18 cellular contexts compared by ENCODE assay signal in genomic region chr7:51223505-51223904, GRCh38.
"Had no signal": no experiment of that assay in that cellular context is flagged by ENCODE, and none has a peak within 500 bp of the region (broad histone marks: within the 10 kb centered on the region; RNA-seq: fewer than 3 reads in every experiment).

No MANE protein-coding gene starts in this region.

- H3K4me1 ChIP-seq: foreskin keratinocyte, heart left ventricle, tibial artery, uterus had no signal

- DNase-seq: erythroblast; foreskin keratinocyte; heart left ventricle; hippocampal formation; kidney glomerular epithelial cell; midbrain; naive B cell; occipital lobe; psoas muscle; retina; stimulated activated CD4-positive, alpha-beta T cell treated with anti-CD3 and anti-CD28 coated beads, Interleukin-12 subunit alpha, Interleukin-12 subunit beta, amount 100 ng/mL, for 4 hours; stimulated activated naive CD4-positive, alpha-beta T cell; tibial artery; upper lobe of left lung; uterus had no signal

- H3K4me1 Mint-ChIP-seq: memory B cell, naive B cell had no signal

- H3K9me3 ChIP-seq: heart left ventricle, psoas muscle, tibial artery, upper lobe of left lung, uterus had no signal

- H3K27me3 ChIP-seq: foreskin keratinocyte, heart left ventricle, tibial artery, upper lobe of left lung, uterus had no signal

- H3K36me3 ChIP-seq: heart left ventricle, tibial artery, upper lobe of left lung, uterus had no signal

- ATAC-seq: foreskin keratinocyte, psoas muscle had no signal

- H3K4me3 Mint-ChIP-seq: dendritic cell treated with granulocyte-macrophage colony-stimulating factor and Interleukin-4, amounts not matched to agents 40 ng/mL and 50 ng/mL, for 4 days; memory B cell; naive B cell; nephron had no signal

- H3K27me3 Mint-ChIP-seq: dendritic cell treated with granulocyte-macrophage colony-stimulating factor and Interleukin-4, amounts not matched to agents 40 ng/mL and 50 ng/mL, for 4 days; memory B cell had no signal

- H3K36me3 Mint-ChIP-seq: memory B cell, naive B cell had no signal

- H3K4me3 ChIP-seq: heart left ventricle, psoas muscle, tibial artery, upper lobe of left lung, uterus had no signal

- H3K27ac Mint-ChIP-seq: dendritic cell treated with granulocyte-macrophage colony-stimulating factor and Interleukin-4, amounts not matched to agents 40 ng/mL and 50 ng/mL, for 4 days; memory B cell; naive B cell; nephron had no signal

- H3K9me3 Mint-ChIP-seq: dendritic cell treated with granulocyte-macrophage colony-stimulating factor and Interleukin-4, amounts not matched to agents 40 ng/mL and 50 ng/mL, for 4 days; memory B cell; nephron had no signal

- H3K27ac ChIP-seq: foreskin keratinocyte, heart left ventricle, psoas muscle, tibial artery, upper lobe of left lung, uterus had no signal
